ENCODE assay signal across 8 cellular contexts in the genomic region with DNA sequence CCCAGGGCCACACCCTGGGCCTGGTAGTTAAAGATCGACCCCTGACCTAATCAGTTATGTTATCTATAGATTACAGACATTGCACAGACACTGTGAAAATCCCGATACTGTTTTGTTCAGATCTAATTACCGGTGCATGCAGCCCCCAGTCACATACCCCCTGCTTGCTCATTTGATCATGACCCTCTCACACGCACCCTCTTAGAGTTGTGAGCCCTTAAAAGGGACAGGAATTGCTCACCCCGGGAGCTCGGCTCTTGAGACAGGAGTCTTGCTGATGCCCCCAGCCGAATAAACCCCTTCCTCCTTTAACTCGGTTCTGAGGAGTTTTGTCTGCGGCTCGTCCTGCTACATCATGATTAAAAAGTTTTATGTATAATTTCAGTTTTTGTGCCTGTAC. TPM values are rescaled to one million over a fixed set of nuclear protein-coding genes. Genes with fewer than 3 reads are reported as not detected.
DNase-seq lines count a peak whose midpoint lies in the region; ATAC-seq, FAIRE-seq and TF ChIP-seq lines count a peak whose summit lies in the region.
"Not testable (repeated sequence)": the region's sequence is repeated elsewhere in the genome, so short reads cannot be mapped to it uniquely, and the experiment has no call there.

No MANE protein-coding gene starts in this region.

- not testable (repeated sequence) for H3K27ac ChIP-seq in CD8-positive, alpha-beta T cell (ENCODE audit: low read depth, low read length); H1 (ENCODE audit: low read depth, low read length)
- H3K27ac ChIP-seq in HUES6 (ENCODE audit: low read depth, low read length): 0 out of 2 replicates have a peak overlapping the region, but pooled peaks have one; percentile 48

- not testable (repeated sequence) for TF ChIP-seq CTCF in CD8-positive, alpha-beta T cell (IDR thresholded peaks at IDR 0.05); H1 (IDR thresholded peaks at IDR 0.05; ENCODE audit: control extremely low read depth in 1 of 3, insufficient read depth in 1 of 3, low read depth in 1 of 3, low read length in 3 of 3); nephron progenitor cell (IDR thresholded peaks at IDR 0.05); type B pancreatic cell (conservative IDR thresholded peaks at IDR 0.05)

- H3K23me2 ChIP-seq in H1 (ENCODE audit: low read depth, low read length): not testable (repeated sequence)

- H3K4me3 ChIP-seq in CD8-positive, alpha-beta T cell (ENCODE audit: low read depth, low read length): not testable (repeated sequence)
- peak overlapping the region; percentile 25; the same call in 1 of the 2 replicates for H3K4me3 ChIP-seq in HUES6 (ENCODE audit: low read depth, low read length)
- H3K4me3 ChIP-seq in H1 (ENCODE audit: extremely low read depth in 1 of 4, insufficient read depth in 2 of 4, low read depth in 3 of 4, low read length in 4 of 4): peak overlapping the region in 1 of 4 experiments; percentile 47; a peak in 2 of 8 replicates

- H3K4ac ChIP-seq in H1 (replicated peaks; ENCODE audit: insufficient read length, low read depth, low read length): not testable (repeated sequence)

- TF ChIP-seq EP300 in H1 (IDR thresholded peaks at IDR 0.05; ENCODE audit: borderline replicate concordance in 1 of 2, low read depth in 2 of 2, low read length in 2 of 2): not testable (repeated sequence)

- not testable (repeated sequence) for H2BK15ac ChIP-seq in H1 (ENCODE audit: low read length)

- WGBS in H1 (ENCODE audit: extremely low coverage in 1 of 2, insufficient coverage in 1 of 2, insufficient read length in 1 of 2, insufficient replicate concordance in 2 of 2, low coverage in 1 of 2, low lambda C conversion rate in 2 of 2, missing lambda C conversion rate in 1 of 2), 2 experiments: 30% methylated on average over 10 of the region's 10 CpGs; no CpG with 5 or more reads in 1 of the 2 experiments

- not testable (repeated sequence) for H2BK120ac ChIP-seq in H1 (replicated peaks; ENCODE audit: low read depth, low read length)

- POLR2A ChIA-PET in CD8-positive, alpha-beta T cell (lab: Charles Lee); T-cell (lab: Charles Lee): not testable (repeated sequence)
- POLR2A ChIA-PET in H1 (lab: Charles Lee; ENCODE audit: partially characterized antibody): interaction anchor here (0.6 to 1.7 kb wide), 3 partner anchors 9 to 17 kb away, joined by 3 to 7 read pairs (median 4); partner anchors contain the start of gene USP25

- H4K5ac ChIP-seq in H1 (ENCODE audit: insufficient read length, low read depth, low read length): not testable (repeated sequence)

- TF ChIP-seq POLR2A in H1 (IDR thresholded peaks at IDR 0.05; ENCODE audit: control extremely low read depth in 1 of 2, low read depth in 2 of 2, low read length in 2 of 2): not testable (repeated sequence)

- H4K91ac ChIP-seq in H1 (replicated peaks; ENCODE audit: insufficient read length, low read length): not testable (repeated sequence)

- not testable (repeated sequence) for H2AFZ ChIP-seq in H1 (ENCODE audit: low read length)

- H3K4me3 Mint-ChIP-seq in CD8-positive, alpha-beta T cell: not testable (repeated sequence)
- H3K4me3 Mint-ChIP-seq in T-cell: peak overlapping the region; percentile 1 to 69 (median 39)
- peak overlapping the region; percentile 1 for H3K4me3 Mint-ChIP-seq in activated T-cell treated with anti-CD3 and anti-CD28 coated beads, Interleukin-2, amount 50 U/mL, for 4 hours
- peak overlapping the region; percentile 39 for H3K4me3 Mint-ChIP-seq in memory B cell
- peak overlapping the region; percentile 53 for H3K4me3 Mint-ChIP-seq in nephron progenitor cell
- peak overlapping the region; percentile 78 for H3K4me3 Mint-ChIP-seq in type B pancreatic cell

- not testable (repeated sequence) for H4K8ac ChIP-seq in H1 (ENCODE audit: extremely low read depth, insufficient read depth, low read length)

- not testable (repeated sequence) for H2BK5ac ChIP-seq in H1 (ENCODE audit: low read depth, low read length)

- H3K14ac ChIP-seq in H1 (ENCODE audit: insufficient read length): not testable (repeated sequence)

- peaks cover 24 to 100% of the 10 kb centered on the region in 2 experiments for H3K79me2 ChIP-seq in H1 (ENCODE audit: control insufficient read depth in 1 of 2, insufficient read depth in 2 of 2, low read length in 2 of 2)

- not testable (repeated sequence) for ATAC-seq in CD8-positive, alpha-beta T cell; T-cell (replicated peaks in 1 of 4); activated T-cell treated with anti-CD3 and anti-CD28 coated beads, Interleukin-2, amount 50 U/mL, for 4 hours; memory B cell (ENCODE audit: low read depth)

- H4K20me1 ChIP-seq in H1 (replicated peaks in 1 of 2; ENCODE audit: control insufficient read depth in 1 of 2, insufficient read depth in 2 of 2, low read length in 2 of 2): peaks cover 17 to 19% of the 10 kb centered on the region in 2 experiments

- H2BK12ac ChIP-seq in H1 (ENCODE audit: low read depth, low read length): not testable (repeated sequence)

- not testable (repeated sequence) for H3K23ac ChIP-seq in H1 (ENCODE audit: insufficient read length)

- not testable (repeated sequence) for H2BK20ac ChIP-seq in H1 (ENCODE audit: low read length)

- not testable (repeated sequence) for H3K9ac ChIP-seq in HUES6 (ENCODE audit: low read length); H1 (replicated peaks in 1 of 4; ENCODE audit: extremely low read depth in 1 of 4, low read depth in 3 of 4, low read length in 3 of 4)

- peaks cover 15% of the 10 kb centered on the region for H3K36me3 Mint-ChIP-seq in CD8-positive, alpha-beta T cell
- peaks cover 17% of the 10 kb centered on the region for H3K36me3 Mint-ChIP-seq in T-cell
- H3K36me3 Mint-ChIP-seq in activated T-cell treated with anti-CD3 and anti-CD28 coated beads, Interleukin-2, amount 50 U/mL, for 4 hours (ENCODE audit: insufficient read depth): peaks cover 14% of the 10 kb centered on the region
- H3K36me3 Mint-ChIP-seq in memory B cell: peaks cover 12% of the 10 kb centered on the region
- peaks cover 62% of the 10 kb centered on the region for H3K36me3 Mint-ChIP-seq in nephron progenitor cell (ENCODE audit: low read depth)
- H3K36me3 Mint-ChIP-seq in type B pancreatic cell: peaks cover 48% of the 10 kb centered on the region

- H3K56ac ChIP-seq in H1 (replicated peaks; ENCODE audit: insufficient read length, low read depth, low read length): not testable (repeated sequence)

- H3K4me1 Mint-ChIP-seq in CD8-positive, alpha-beta T cell (ENCODE audit: low read depth): peaks cover 93% of the 10 kb centered on the region
- H3K4me1 Mint-ChIP-seq in T-cell: peaks cover 90 to 98% (median 97%) of the 10 kb centered on the region in 3 donors
- H3K4me1 Mint-ChIP-seq in activated T-cell treated with anti-CD3 and anti-CD28 coated beads, Interleukin-2, amount 50 U/mL, for 4 hours (ENCODE audit: low read depth): peaks cover 91% of the 10 kb centered on the region
- peaks cover 47% of the 10 kb centered on the region for H3K4me1 Mint-ChIP-seq in memory B cell
- peaks cover 54% of the 10 kb centered on the region for H3K4me1 Mint-ChIP-seq in nephron progenitor cell
- H3K4me1 Mint-ChIP-seq in type B pancreatic cell (ENCODE audit: unreplicated experiment): peaks cover 51% of the 10 kb centered on the region

- intact Hi-C loops in CD8-positive, alpha-beta T cell (cut with DNase I, micrococcal nuclease): loop anchor here in 1 of 2 experiments (5.0 kb wide), 1 partner anchor 39 kb away; no protein-coding TSS in a partner anchor

- H3K9me3 ChIP-seq in CD8-positive, alpha-beta T cell (ENCODE audit: low read length); HUES6 (ENCODE audit: control insufficient read depth, insufficient read depth, low read depth, low read length); H1 (ENCODE audit: insufficient read depth in 2 of 2, low read depth in 1 of 2, low read length in 1 of 2): not testable (repeated sequence)

- not testable (repeated sequence) for H3K18ac ChIP-seq in H1 (ENCODE audit: extremely low read depth, low read length)

- CTCF ChIA-PET in CD8-positive, alpha-beta T cell (lab: Charles Lee); T-cell (lab: Charles Lee); H1 (lab: Charles Lee; ENCODE audit: partially characterized antibody): not testable (repeated sequence)

- peak overlapping the region; percentile 43 to 60 for H3K4me2 ChIP-seq in H1 (ENCODE audit: insufficient read depth in 1 of 2, low read depth in 2 of 2, low read length in 2 of 2)

- peaks cover 57% of the 10 kb centered on the region for H3K4me1 ChIP-seq in CD8-positive, alpha-beta T cell (ENCODE audit: insufficient read depth, low read length)
- peaks cover 62% of the 10 kb centered on the region for H3K4me1 ChIP-seq in HUES6 (ENCODE audit: control insufficient read depth, insufficient read depth, low read length)
- peaks cover 4 to 32% (median 14%) of the 10 kb centered on the region in 4 experiments for H3K4me1 ChIP-seq in H1 (replicated peaks in 1 of 4; ENCODE audit: control insufficient read depth in 3 of 4, insufficient read depth in 4 of 4, low read length in 3 of 4)

- TF ChIP-seq RAD21 in H1 (IDR thresholded peaks at IDR 0.05 in 1 of 2, conservative IDR thresholded peaks at IDR 0.05 in 1 of 2; ENCODE audit: low read depth in 2 of 2, low read length in 2 of 2): not testable (repeated sequence)

- not testable (repeated sequence) for DNase-seq in CD8-positive, alpha-beta T cell; T-cell; activated T-cell treated with anti-CD3 and anti-CD28 coated beads, Interleukin-2, amount 50 U/mL, for 4 hours; H1 (ENCODE audit: low read depth in 1 of 2, low spot score in 2 of 2); memory B cell (ENCODE audit: low spot score in 2 of 2); nephron progenitor cell; type B pancreatic cell (ENCODE audit: extremely low spot score, unreplicated experiment)

- H3K79me1 ChIP-seq in H1 (ENCODE audit: low read depth, low read length): not testable (repeated sequence)

- not testable (repeated sequence) for H3K36me3 ChIP-seq in CD8-positive, alpha-beta T cell (ENCODE audit: insufficient read depth, low read length); HUES6 (ENCODE audit: control insufficient read depth, insufficient read depth, low read length); H1 (ENCODE audit: control insufficient read depth in 2 of 4, insufficient read depth in 4 of 4, low read length in 3 of 4)

- FAIRE-seq in H1 (lab: Jason Lieb, UNC): not testable (repeated sequence)

- H3K27me3 Mint-ChIP-seq in CD8-positive, alpha-beta T cell (ENCODE audit: low read depth); T-cell; activated T-cell treated with anti-CD3 and anti-CD28 coated beads, Interleukin-2, amount 50 U/mL, for 4 hours (ENCODE audit: low read depth); memory B cell; nephron progenitor cell (ENCODE audit: low read depth, poor library complexity); type B pancreatic cell: not testable (repeated sequence)

- not testable (repeated sequence) for H3K27me3 ChIP-seq in CD8-positive, alpha-beta T cell (ENCODE audit: insufficient read depth, low read length); HUES6 (ENCODE audit: control insufficient read depth, insufficient read depth, low read length); H1 (replicated peaks in 1 of 4; ENCODE audit: control insufficient read depth in 3 of 4, extremely low read depth in 1 of 4, insufficient read depth in 3 of 4, low read length in 3 of 4)

- H3K27ac Mint-ChIP-seq in CD8-positive, alpha-beta T cell: peak overlapping the region; percentile 71
- H3K27ac Mint-ChIP-seq in T-cell (peak overlapping the region in 1 of 2 donors; percentile 47), nephron progenitor cell (peak overlapping the region; percentile 56), type B pancreatic cell (peak overlapping the region; percentile 16)
- not testable (repeated sequence) for H3K27ac Mint-ChIP-seq in memory B cell

- H3K9me3 Mint-ChIP-seq in CD8-positive, alpha-beta T cell; T-cell; activated T-cell treated with anti-CD3 and anti-CD28 coated beads, Interleukin-2, amount 50 U/mL, for 4 hours; memory B cell: not testable (repeated sequence)
- peaks cover 47% of the 10 kb centered on the region for H3K9me3 Mint-ChIP-seq in nephron progenitor cell
- H3K9me3 Mint-ChIP-seq in type B pancreatic cell: peaks cover 14% of the 10 kb centered on the region

- not testable (repeated sequence) for H2AK5ac ChIP-seq in H1 (ENCODE audit: low read depth, low read length)

RNA-seq across cellular contexts. Expression of gene USP25, which starts 9.0 kb away (rescaled TPM):
- total RNA-seq in CD8-positive, alpha-beta T cell: 10 to 100 TPM; 49.8 to 54.7 TPM
- total RNA-seq in T-cell (10 to 100 TPM; 59.8 to 74.2 (median 61.9) TPM), type B pancreatic cell (ENCODE audit: low replicate concordance) (49.9 and 52.0 TPM in 2 replicates)
- total RNA-seq in activated T-cell treated with anti-CD3 and anti-CD28 coated beads, Interleukin-2, amount 50 U/mL, for 4 hours: 10 to 100 TPM; 28.3 to 31.1 (median 28.4) TPM
- 43.6 and 48.1 TPM in 2 replicates for total RNA-seq in H1 (2021; fragmentation: NEBNext Ultra II Directional; extraction: Animal tissue kit (Norgen Biotek cat#: 25700))
- polyA plus RNA-seq in H1 (2011; rRNA removed): 7.0 and 11.2 TPM in 2 replicates
- polyA plus RNA-seq in H1 (2011; cell fraction: cytosol; rRNA removed): 13.1 TPM
- polyA plus RNA-seq in H1 (2011; cell fraction: nucleus; rRNA removed): 14.8 TPM
- 17.4 to 29.7 TPM (median 23.4 TPM) in 4 replicates for polyA plus RNA-seq in H1 (2012, experiment 1 of 2)
- 1.4 TPM for polyA plus RNA-seq in H1 (2012, experiment 2 of 2)
- 24.4 TPM for polyA plus RNA-seq in H1 (2013, experiment 1 of 2)
- 23.8 TPM for polyA plus RNA-seq in H1 (2013, experiment 2 of 2)
- polyA minus RNA-seq in H1 (2011; rRNA and poly(A)+ RNA removed): 54.0 and 89.9 TPM in 2 replicates
- polyA minus RNA-seq in H1 (2011; cell fraction: cytosol; rRNA and poly(A)+ RNA removed): 28.2 TPM
- polyA minus RNA-seq in H1 (2011; cell fraction: nucleus; rRNA and poly(A)+ RNA removed): 170 TPM
